Comparison of ENCODE assay signal across 8 cellular contexts in genomic region chr4:39697740-39698423, GRCh38. TPM values are rescaled to one million over a fixed set of nuclear protein-coding genes. Genes with fewer than 3 reads are reported as not detected.
DNase-seq lines count a peak whose midpoint lies in the region; ATAC-seq and TF ChIP-seq lines count a peak whose summit lies in the region.

UBE2K (plus strand) TSS chr4:39698136; CDS start chr4:39698328, 192 bp downstream.

- no peaks in the 10 kb centered on the region for H3K27me3 ChIP-seq in BE2C
- H3K27me3 ChIP-seq in liver (ENCODE audit: control insufficient read depth in 4 of 4, insufficient read depth in 4 of 4, low read length in 3 of 4), result no peaks in the 10 kb centered on the region

- no peak for TF ChIP-seq RAD21 in liver (IDR thresholded peaks at IDR 0.05)

- H3K27ac ChIP-seq in liver (ENCODE audit: low read depth in 1 of 2, low read length in 2 of 2), result peak within 1 kb of the TSS; percentile 92 to 98

- H3K4me1 ChIP-seq in BE2C (no peaks in the 10 kb centered on the region; the same call in 1 of the 2 replicates), liver (ENCODE audit: control insufficient read depth in 4 of 4, insufficient read depth in 4 of 4, low read length in 3 of 4) (peaks cover 1 to 29% (median 24%) of the 10 kb centered on the region in 4 donors)

- H3K9ac ChIP-seq in liver (ENCODE audit: low read depth in 1 of 2, low read length in 2 of 2), result peak within 1 kb of the TSS; percentile 57 to 77

- H3K36me3 ChIP-seq in BE2C (peaks cover 11% of the 10 kb centered on the region), liver (ENCODE audit: control insufficient read depth in 4 of 4, insufficient read depth in 3 of 4, low read depth in 1 of 4, low read length in 3 of 4) (no peaks in the 10 kb centered on the region)

- under 1% methylated on average over 84 of the region's 84 CpGs for WGBS in liver

- H3K4me3 ChIP-seq in BE2C (ENCODE audit: low read depth, low read length) (peak within 1 kb of the TSS; percentile 78), liver (ENCODE audit: low read depth in 1 of 3, low read length in 3 of 3) (peak within 1 kb of the TSS; percentile 68 to 93 (median 85))

- TF ChIP-seq CTCF in BE2C (IDR thresholded peaks at IDR 0.05; ENCODE audit: low read depth, low read length) (no peak), liver (IDR thresholded peaks at IDR 0.05; ENCODE audit: low read depth, low read length, missing input control) (peak; percentile 1)

- DNase-seq in BE2C (peak; percentile 94), NCI-H69 (lab: John Stamatoyannopoulos, UW) (peak; percentile 90), dermis blood vessel endothelial cell (peak; percentile 91)
- DNase-seq in activated CD4-positive, alpha-beta T cell treated with anti-CD3 and anti-CD28 coated beads, Interleukin-2, amount 50 U/mL, for 4 hours, result peak; percentile 78 to 84
- peak; percentile 90 for DNase-seq in stimulated activated CD4-positive, alpha-beta T cell treated with anti-CD3 and anti-CD28 coated beads, Interleukin-4, amount 100 ng/mL, for 24 hours

- ATAC-seq in GM19324 (IDR thresholded peaks at IDR 0.05; ENCODE audit: low FRiP score, unreplicated experiment), result peak; percentile 97
- ATAC-seq in HG03460 (IDR thresholded peaks at IDR 0.05; ENCODE audit: unreplicated experiment), result peak; percentile 82

- H3K9me3 ChIP-seq in BE2C (no peaks in the 10 kb centered on the region), liver (ENCODE audit: control insufficient read depth in 4 of 4, low read length in 3 of 4) (no peaks in the 10 kb centered on the region)

TF ChIP-seq in liver, 16 proteins besides CTCF, POLR2A, EP300 and RAD21:
- TF ChIP-seq FOXA1 (IDR thresholded peaks at IDR 0.05), result no peak
- TF ChIP-seq YY1 (IDR thresholded peaks at IDR 0.05), result peak; percentile 96
- TF ChIP-seq EGR1 (IDR thresholded peaks at IDR 0.05; ENCODE audit: low read depth in 2 of 2), result no peak
- TF ChIP-seq MAX (IDR thresholded peaks at IDR 0.05), result no peak
- TF ChIP-seq JUND (IDR thresholded peaks at IDR 0.05), result no peak
- TF ChIP-seq SP1 (IDR thresholded peaks at IDR 0.05), result peak; percentile 27
- TF ChIP-seq TAF1 (conservative IDR thresholded peaks at IDR 0.05), result no peak
- no peak for TF ChIP-seq HNF4A (conservative IDR thresholded peaks at IDR 0.05)

RNA-seq across cellular contexts. Expression of gene UBE2K, which starts in this region (rescaled TPM):
- 119 TPM for polyA plus RNA-seq in BE2C (2012; ENCODE audit: insufficient read depth, insufficient read length, low read depth)
- total RNA-seq in dermis blood vessel endothelial cell, result 16.0 and 31.6 TPM in 2 replicates
- total RNA-seq in liver, result 10 to 100 TPM; 25.8 to 26.3 TPM
- polyA plus RNA-seq in liver, result 10 to 100 TPM; 21.5 to 45.3 TPM

Comparison
In these comparisons a context has a peak if more than half of its experiments do, and no peak if none do; other contexts are left out.
1. Peak in every context shown above with its lines: DNase-seq, ATAC-seq, H3K4me3 ChIP-seq and H3K27ac ChIP-seq.